Comparison of ENCODE assay signal across 12 cellular contexts in the genomic region with DNA sequence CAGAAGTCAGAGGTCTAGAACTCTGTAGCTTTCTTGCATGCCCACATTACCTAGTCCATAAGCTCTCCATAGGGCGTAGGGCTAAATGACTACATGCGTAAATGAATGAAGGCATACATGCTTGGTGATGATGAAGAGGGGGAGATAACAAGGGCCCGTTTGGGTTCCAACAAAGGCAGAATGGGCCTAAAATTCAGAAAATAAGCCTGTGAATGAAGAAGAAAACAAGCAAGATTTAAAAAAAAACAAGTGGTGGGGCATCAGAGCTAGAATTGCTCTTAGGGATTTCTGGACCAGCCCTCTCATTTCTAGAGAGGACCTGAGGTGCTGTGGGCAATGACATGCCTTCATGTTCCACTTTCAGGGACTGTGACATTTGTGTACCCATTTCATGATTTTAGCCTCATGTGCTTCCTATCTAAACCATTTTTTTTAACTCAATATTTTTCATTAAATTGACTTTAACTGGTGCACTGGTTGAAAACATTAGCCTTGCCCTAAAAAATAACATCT. TPM values are rescaled to one million over a fixed set of nuclear protein-coding genes. Genes with fewer than 3 reads are reported as not detected.
A peak's percentile ranks its signal among the peaks of the same experiment; 100 is the strongest.
DNase-seq lines count a peak whose midpoint lies in the region; ATAC-seq and TF ChIP-seq lines count a peak whose summit lies in the region.
"Had no signal": no experiment of that assay in that cellular context is flagged by ENCODE, and none has a peak within 500 bp of the region (broad histone marks: within the 10 kb centered on the region; RNA-seq: fewer than 3 reads in every experiment).

No MANE protein-coding gene starts in this region.

- H3K4me3 ChIP-seq in Peyer's patch, result no peak overlapping the region
- H3K4me3 ChIP-seq: ascending aorta, hepatocyte had no signal

- intact Hi-C loops in dendritic cell treated with granulocyte-macrophage colony-stimulating factor and Interleukin-4, amounts not matched to agents 40 ng/mL and 50 ng/mL, for 4 days (cut with micrococcal nuclease), result no loop called here

- peak overlapping the region; percentile 30 to 71 (median 39) for H3K27ac ChIP-seq in Peyer's patch
- H3K27ac ChIP-seq: ascending aorta had no signal

- no peak for TF ChIP-seq CTCF in Peyer's patch (IDR thresholded peaks at IDR 0.05)

- peaks cover 4 to 50% (median 25%) of the 10 kb centered on the region in 4 donors for H3K4me1 ChIP-seq in Peyer's patch
- H3K4me1 ChIP-seq: ascending aorta had no signal

- H3K27me3 Mint-ChIP-seq in activated naive CD4-positive, alpha-beta T cell treated with anti-CD3 and anti-CD28 coated beads, Interleukin-2, amount 50 U/mL, for 24 hours, result no peaks in the 10 kb centered on the region
- no peaks in the 10 kb centered on the region for H3K27me3 Mint-ChIP-seq in dendritic cell treated with granulocyte-macrophage colony-stimulating factor and Interleukin-4, amounts not matched to agents 40 ng/mL and 50 ng/mL, for 4 days
- H3K27me3 Mint-ChIP-seq: type B pancreatic cell had no signal

- H3K4me3 Mint-ChIP-seq in activated naive CD4-positive, alpha-beta T cell treated with anti-CD3 and anti-CD28 coated beads, Interleukin-2, amount 50 U/mL, for 24 hours, result peak overlapping the region; percentile 81
- no peak overlapping the region for H3K4me3 Mint-ChIP-seq in dendritic cell treated with granulocyte-macrophage colony-stimulating factor and Interleukin-4, amounts not matched to agents 40 ng/mL and 50 ng/mL, for 4 days
- H3K4me3 Mint-ChIP-seq: type B pancreatic cell had no signal

- no peak for DNase-seq in activated naive CD4-positive, alpha-beta T cell (lab: John Stamatoyannopoulos, UW)
- DNase-seq in Peyer's patch (no peak), NAMALWA (ENCODE audit: low spot score) (no peak), amniotic stem cell (lab: John Stamatoyannopoulos, UW) (no peak)
- peak; percentile 32 for DNase-seq in stimulated activated naive CD8-positive, alpha-beta T cell treated with anti-CD3 and anti-CD28 coated beads, Interleukin-15, Interleukin-2, amounts not matched to agents 100 U/mL and 50 U/mL, for 24 hours
- DNase-seq: NCI-H187 had no signal

- peak; percentile 38 for ATAC-seq in stimulated activated naive CD8-positive, alpha-beta T cell treated with anti-CD3 and anti-CD28 coated beads, Interleukin-15, Interleukin-2, amounts not matched to agents 100 U/mL and 50 U/mL, for 24 hours
- ATAC-seq in HG03280 (IDR thresholded peaks at IDR 0.05; ENCODE audit: unreplicated experiment), result no peak

- no peaks in the 10 kb centered on the region for H3K9me3 ChIP-seq in Peyer's patch
- H3K9me3 ChIP-seq: ascending aorta had no signal

- peaks cover 91% of the 10 kb centered on the region for H3K4me1 Mint-ChIP-seq in activated naive CD4-positive, alpha-beta T cell treated with anti-CD3 and anti-CD28 coated beads, Interleukin-2, amount 50 U/mL, for 24 hours
- H3K4me1 Mint-ChIP-seq in dendritic cell treated with granulocyte-macrophage colony-stimulating factor and Interleukin-4, amounts not matched to agents 40 ng/mL and 50 ng/mL, for 4 days (ENCODE audit: low read depth), result peaks cover 48% of the 10 kb centered on the region

- peak overlapping the region; percentile 97 for H3K27ac Mint-ChIP-seq in activated naive CD4-positive, alpha-beta T cell treated with anti-CD3 and anti-CD28 coated beads, Interleukin-2, amount 50 U/mL, for 24 hours
- peak overlapping the region; percentile 37 for H3K27ac Mint-ChIP-seq in dendritic cell treated with granulocyte-macrophage colony-stimulating factor and Interleukin-4, amounts not matched to agents 40 ng/mL and 50 ng/mL, for 4 days
- H3K27ac Mint-ChIP-seq: type B pancreatic cell had no signal

- no peak for TF ChIP-seq POLR2A in Peyer's patch (IDR thresholded peaks at IDR 0.05)

- no peaks in the 10 kb centered on the region for H3K36me3 ChIP-seq in Peyer's patch
- H3K36me3 ChIP-seq: ascending aorta had no signal

- no peaks in the 10 kb centered on the region for H3K27me3 ChIP-seq in Peyer's patch
- H3K27me3 ChIP-seq: ascending aorta, hepatocyte had no signal

- H3K9me3 Mint-ChIP-seq in activated naive CD4-positive, alpha-beta T cell treated with anti-CD3 and anti-CD28 coated beads, Interleukin-2, amount 50 U/mL, for 24 hours, result no peaks in the 10 kb centered on the region
- no peaks in the 10 kb centered on the region for H3K9me3 Mint-ChIP-seq in dendritic cell treated with granulocyte-macrophage colony-stimulating factor and Interleukin-4, amounts not matched to agents 40 ng/mL and 50 ng/mL, for 4 days
- H3K9me3 Mint-ChIP-seq: type B pancreatic cell had no signal

- H3K36me3 Mint-ChIP-seq in activated naive CD4-positive, alpha-beta T cell treated with anti-CD3 and anti-CD28 coated beads, Interleukin-2, amount 50 U/mL, for 24 hours, result peaks cover 4% of the 10 kb centered on the region
- no peaks in the 10 kb centered on the region for H3K36me3 Mint-ChIP-seq in dendritic cell treated with granulocyte-macrophage colony-stimulating factor and Interleukin-4, amounts not matched to agents 40 ng/mL and 50 ng/mL, for 4 days (ENCODE audit: low read depth)
- H3K36me3 Mint-ChIP-seq: type B pancreatic cell had no signal

RNA-seq across cellular contexts. Expression of a gene that starts 12.1 kb away (rescaled TPM):
- 10 to 100 TPM; 13.1 to 26.8 (median 17.8) TPM for total RNA-seq in Peyer's patch
